Comparison of ENCODE assay signal across 1 cellular context in the genomic region with DNA sequence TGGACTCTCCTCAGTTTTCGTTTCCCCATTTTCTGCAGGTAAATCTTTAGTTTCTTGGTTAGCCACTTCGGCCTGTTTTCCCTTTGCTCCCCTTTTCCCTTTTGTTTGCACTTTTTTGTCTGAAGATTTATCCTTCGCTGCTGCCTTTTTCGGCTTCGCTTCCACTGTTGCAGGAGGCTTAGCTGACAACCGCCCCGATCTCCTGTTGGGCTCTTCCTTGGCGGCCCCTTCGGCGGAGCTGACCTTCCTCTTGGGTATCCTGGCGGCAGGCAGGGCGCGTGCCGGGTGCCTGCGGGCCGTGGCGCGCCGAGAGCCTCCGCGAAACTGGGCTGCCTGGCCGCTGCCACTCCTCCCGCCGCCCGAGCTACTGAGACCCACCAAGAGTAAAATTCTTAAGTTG.
TF ChIP-seq lines count a peak whose summit lies in the region.

No MANE protein-coding gene starts in this region.

TF ChIP-seq in HEK293, 187 proteins besides CTCF, POLR2A, EP300 and RAD21 (continued from another document):
- TF ChIP-seq ZNF335 (tag by site-specific recombination; conservative IDR thresholded peaks at IDR 0.05) (peak; percentile 86), ZFP37 (tag by site-specific recombination; IDR thresholded peaks at IDR 0.05) (0 out of 2 replicates have a peak, but pooled peaks have one; percentile 41), ZBTB17 (tag by site-specific recombination; IDR thresholded peaks at IDR 0.05) (peak; percentile 80), ZNF449 (tag by site-specific recombination; IDR thresholded peaks at IDR 0.05) (peak; percentile 93), IKZF3 (tag by site-specific recombination; IDR thresholded peaks at IDR 0.05) (0 out of 2 replicates have a peak, but pooled peaks have one; percentile 8), ZSCAN30 (tag by site-specific recombination; IDR thresholded peaks at IDR 0.05) (0 out of 2 replicates have a peak, but pooled peaks have one; percentile 28), ZNF341 (tag by site-specific recombination; IDR thresholded peaks at IDR 0.05; ENCODE audit: low read depth) (peak; percentile 82), ZBTB11 (tag by site-specific recombination; conservative IDR thresholded peaks at IDR 0.05; ENCODE audit: low read depth) (0 out of 2 replicates have a peak, but pooled peaks have one; percentile 3)
- TF ChIP-seq, protein P1, sequence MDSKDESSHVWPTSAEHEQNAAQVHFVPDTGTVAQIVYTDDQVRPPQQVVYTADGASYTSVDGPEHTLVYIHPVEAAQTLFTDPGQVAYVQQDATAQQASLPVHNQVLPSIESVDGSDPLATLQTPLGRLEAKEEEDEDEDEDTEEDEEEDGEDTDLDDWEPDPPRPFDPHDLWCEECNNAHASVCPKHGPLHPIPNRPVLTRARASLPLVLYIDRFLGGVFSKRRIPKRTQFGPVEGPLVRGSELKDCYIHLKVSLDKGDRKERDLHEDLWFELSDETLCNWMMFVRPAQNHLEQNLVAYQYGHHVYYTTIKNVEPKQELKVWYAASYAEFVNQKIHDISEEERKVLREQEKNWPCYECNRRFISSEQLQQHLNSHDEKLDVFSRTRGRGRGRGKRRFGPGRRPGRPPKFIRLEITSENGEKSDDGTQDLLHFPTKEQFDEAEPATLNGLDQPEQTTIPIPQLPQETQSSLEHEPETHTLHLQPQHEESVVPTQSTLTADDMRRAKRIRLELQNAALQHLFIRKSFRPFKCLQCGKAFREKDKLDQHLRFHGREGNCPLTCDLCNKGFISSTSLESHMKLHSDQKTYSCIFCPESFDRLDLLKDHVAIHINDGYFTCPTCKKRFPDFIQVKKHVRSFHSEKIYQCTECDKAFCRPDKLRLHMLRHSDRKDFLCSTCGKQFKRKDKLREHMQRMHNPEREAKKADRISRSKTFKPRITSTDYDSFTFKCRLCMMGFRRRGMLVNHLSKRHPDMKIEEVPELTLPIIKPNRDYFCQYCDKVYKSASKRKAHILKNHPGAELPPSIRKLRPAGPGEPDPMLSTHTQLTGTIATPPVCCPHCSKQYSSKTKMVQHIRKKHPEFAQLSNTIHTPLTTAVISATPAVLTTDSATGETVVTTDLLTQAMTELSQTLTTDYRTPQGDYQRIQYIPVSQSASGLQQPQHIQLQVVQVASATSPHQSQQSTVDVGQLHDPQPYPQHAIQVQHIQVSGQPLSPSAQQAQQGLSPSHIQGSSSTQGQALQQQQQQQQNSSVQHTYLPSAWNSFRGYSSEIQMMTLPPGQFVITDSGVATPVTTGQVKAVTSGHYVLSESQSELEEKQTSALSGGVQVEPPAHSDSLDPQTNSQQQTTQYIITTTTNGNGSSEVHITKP (tag by site-specific recombination; IDR thresholded peaks at IDR 0.05) = peak; percentile 96
